Comparison of ENCODE assay signal across 22 cellular contexts in the genomic region with DNA sequence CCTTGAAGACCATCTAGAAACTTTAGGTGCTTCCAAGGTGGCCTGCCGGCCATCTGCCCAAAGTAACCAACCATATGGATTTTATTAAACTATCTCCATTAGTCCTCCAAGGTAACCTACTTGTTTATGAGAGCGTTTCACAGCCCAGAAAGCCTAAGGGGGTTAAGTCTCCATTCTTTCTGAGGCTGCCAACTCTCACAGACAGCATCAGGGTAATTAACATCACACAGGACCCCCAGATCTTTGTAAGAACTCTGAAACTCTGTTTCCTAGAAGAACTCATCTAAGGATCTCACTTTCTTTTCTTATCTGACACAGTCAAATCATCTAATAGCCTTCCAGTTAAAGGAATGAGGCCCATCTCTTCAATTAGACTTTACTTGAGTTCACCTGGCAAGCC.
"Had no signal": no experiment of that assay in that cellular context is flagged by ENCODE, and none has a peak within 500 bp of the region (broad histone marks: within the 10 kb centered on the region; RNA-seq: fewer than 3 reads in every experiment).

No MANE protein-coding gene starts in this region.

- H3K36me3 ChIP-seq: heart left ventricle, neutrophil, spleen, tibial artery, upper lobe of left lung, uterus had no signal

- H3K27ac ChIP-seq: coronary artery, heart left ventricle, neutrophil, psoas muscle, spleen, tibial artery, upper lobe of left lung, uterus had no signal

- DNase-seq: effector CD4-positive, alpha-beta T cell; foreskin melanocyte; heart left ventricle; hypothalamus; left colon; mesendoderm; naive B cell; nephron progenitor cell; psoas muscle; retina; spleen; stimulated activated CD4-positive, alpha-beta T cell treated with anti-CD3 and anti-CD28 coated beads, Interleukin-15, amount 100 ng/mL, for 24 hours; stimulated activated CD4-positive, alpha-beta T cell treated with anti-CD3 and anti-CD28 coated beads, Interleukin-1b, Interleukin-23, amount 100 ng/mL, for 48 hours; stimulated activated CD4-positive, alpha-beta T cell treated with anti-CD3 and anti-CD28 coated beads, Interleukin-4, amount 100 ng/mL, for 24 hours; tibial artery; upper lobe of left lung; uterus had no signal

- H3K4me1 ChIP-seq: heart left ventricle, psoas muscle, spleen, tibial artery, upper lobe of left lung, uterus had no signal

- H3K27me3 ChIP-seq: heart left ventricle, neutrophil, spleen, tibial artery, upper lobe of left lung, uterus had no signal

- H3K4me3 ChIP-seq: coronary artery, heart left ventricle, psoas muscle, spleen, tibial artery, upper lobe of left lung, uterus had no signal

- H3K9me3 ChIP-seq: neutrophil, psoas muscle, tibial artery, upper lobe of left lung, uterus had no signal

- H3K4me1 Mint-ChIP-seq: naive B cell; nephron progenitor cell; stimulated activated memory B cell treated with anti-CD40 and anti-IgM and Interleukin-4, amounts not matched to agents 10 μg/mL and 1 μg/mL and 100 μg/mL, for 72 hours had no signal

- ATAC-seq: heart left ventricle; left colon; psoas muscle; sciatic nerve; stimulated activated memory B cell treated with anti-CD40 and anti-IgM and Interleukin-4, amounts not matched to agents 10 μg/mL and 1 μg/mL and 100 μg/mL, for 72 hours had no signal

- H3K27ac Mint-ChIP-seq: naive B cell; nephron progenitor cell; stimulated activated memory B cell treated with anti-CD40 and anti-IgM and Interleukin-4, amounts not matched to agents 10 μg/mL and 1 μg/mL and 100 μg/mL, for 72 hours; stimulated activated naive CD8-positive, alpha-beta T cell treated with anti-CD3 and anti-CD28 coated beads, Interleukin-15, Interleukin-2, amounts not matched to agents 100 ng/mL and 50 ng/mL, for 24 hours had no signal

- H3K9me3 Mint-ChIP-seq: stimulated activated naive CD8-positive, alpha-beta T cell treated with anti-CD3 and anti-CD28 coated beads, Interleukin-15, Interleukin-2, amounts not matched to agents 100 ng/mL and 50 ng/mL, for 24 hours had no signal

- H3K36me3 Mint-ChIP-seq: naive B cell; stimulated activated memory B cell treated with anti-CD40 and anti-IgM and Interleukin-4, amounts not matched to agents 10 μg/mL and 1 μg/mL and 100 μg/mL, for 72 hours had no signal

- H3K4me3 Mint-ChIP-seq: naive B cell; nephron progenitor cell; stimulated activated memory B cell treated with anti-CD40 and anti-IgM and Interleukin-4, amounts not matched to agents 10 μg/mL and 1 μg/mL and 100 μg/mL, for 72 hours; stimulated activated naive CD8-positive, alpha-beta T cell treated with anti-CD3 and anti-CD28 coated beads, Interleukin-15, Interleukin-2, amounts not matched to agents 100 ng/mL and 50 ng/mL, for 24 hours had no signal

- H3K27me3 Mint-ChIP-seq: naive B cell; stimulated activated memory B cell treated with anti-CD40 and anti-IgM and Interleukin-4, amounts not matched to agents 10 μg/mL and 1 μg/mL and 100 μg/mL, for 72 hours; stimulated activated naive CD8-positive, alpha-beta T cell treated with anti-CD3 and anti-CD28 coated beads, Interleukin-15, Interleukin-2, amounts not matched to agents 100 ng/mL and 50 ng/mL, for 24 hours had no signal
